In the genomic region with DNA sequence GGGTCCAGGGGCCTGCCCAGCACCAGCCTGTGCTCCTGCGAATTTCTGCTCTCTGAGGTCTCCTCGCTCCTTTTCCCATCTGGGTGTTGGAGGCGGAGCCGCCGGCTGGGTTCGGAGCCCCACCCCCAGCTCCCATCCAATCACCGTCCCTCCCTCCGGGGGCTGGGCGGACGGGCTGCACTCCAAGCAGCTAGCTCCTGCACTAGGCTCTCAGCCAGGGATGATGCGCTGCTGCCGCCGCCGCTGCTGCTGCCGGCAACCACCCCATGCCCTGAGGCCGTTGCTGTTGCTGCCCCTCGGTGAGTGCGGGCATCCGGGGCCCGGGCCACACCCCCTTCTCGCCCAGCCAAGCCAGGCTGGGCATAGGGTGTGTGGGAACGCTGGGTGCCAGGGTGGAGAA, we compare ENCODE assay signal across 9 cellular contexts. TPM values are rescaled to one million over a fixed set of nuclear protein-coding genes. Genes with fewer than 3 reads are reported as not detected.
A peak's percentile ranks its signal among the peaks of the same experiment; 100 is the strongest.
DNase-seq lines count a peak whose midpoint lies in the region; ATAC-seq and TF ChIP-seq lines count a peak whose summit lies in the region.
"Had no signal": no experiment of that assay in that cellular context is flagged by ENCODE, and none has a peak within 500 bp of the region (broad histone marks: within the 10 kb centered on the region; RNA-seq: fewer than 3 reads in every experiment).

A gene (plus strand): TSS at position 202 of the 400 bp plus-strand sequence. CDS start 19 bp downstream, at position 221.

- peak within 1 kb of the TSS; percentile 67 for H3K4me3 Mint-ChIP-seq in GM23338
- no peak within 1 kb of the TSS for H3K4me3 Mint-ChIP-seq in nephron progenitor cell
- no peak within 1 kb of the TSS for H3K4me3 Mint-ChIP-seq in T-helper 2 cell treated with Interferon-gamma antibody and Interleukin-4, amounts not matched to agents 5 μg/mL and 100 μg/mL, for 36 hours

- ATAC-seq in GM23338 (peak; percentile 91), HG03521 (IDR thresholded peaks at IDR 0.05; ENCODE audit: unreplicated experiment) (no peak)

- POLR2A ChIA-PET in RWPE1 (lab: Yijun Ruan, JAX; ENCODE audit: low non-redundant PET) = no interaction called here

- H3K27ac Mint-ChIP-seq in GM23338 (peak within 1 kb of the TSS; percentile 91), nephron progenitor cell (peak within 1 kb of the TSS; percentile 79)
- H3K27ac Mint-ChIP-seq in T-helper 2 cell treated with Interferon-gamma antibody and Interleukin-4, amounts not matched to agents 5 μg/mL and 100 μg/mL, for 36 hours = no peak within 1 kb of the TSS

- DNase-seq in GM23338 (ENCODE audit: low spot score) (peak; percentile 95), RWPE1 (ENCODE audit: low spot score) (peak; percentile 98), fibroblast of peridontal ligament (ENCODE audit: extremely low read depth) (peak; percentile 83), nephron progenitor cell (peak; percentile 91), COLO668 (lab: John Stamatoyannopoulos, UW; ENCODE audit: unreplicated experiment) (no peak)
- DNase-seq in stimulated activated CD8-positive, alpha-beta memory T cell treated with anti-CD3 and anti-CD28 coated beads, Interleukin-4, amount 100 ng/mL, for 48 hours = no peak
- no peak for DNase-seq in T-helper 2 cell treated with Interferon-gamma antibody and Interleukin-4, amounts not matched to agents 5 μg/mL and 100 μg/mL, for 36 hours (ENCODE audit: low spot score)

- H3K4me1 ChIP-seq in GM23338 (ENCODE audit: insufficient read depth) = peaks cover 26% of the 10 kb centered on the region

- H3K4me1 Mint-ChIP-seq in GM23338 = peaks cover 22% of the 10 kb centered on the region
- peaks cover 16% of the 10 kb centered on the region for H3K4me1 Mint-ChIP-seq in nephron progenitor cell
- no peaks in the 10 kb centered on the region for H3K4me1 Mint-ChIP-seq in T-helper 2 cell treated with Interferon-gamma antibody and Interleukin-4, amounts not matched to agents 5 μg/mL and 100 μg/mL, for 36 hours (ENCODE audit: low read depth)

- no peaks in the 10 kb centered on the region for H3K79me2 ChIP-seq in GM23338 (replicated peaks; ENCODE audit: insufficient read depth)

- no peaks in the 10 kb centered on the region; the same call in 1 of the 2 replicates for H4K20me1 ChIP-seq in GM23338 (replicated peaks; ENCODE audit: insufficient read depth)

- H3K4me3 ChIP-seq in GM23338 = peak within 1 kb of the TSS; percentile 55

- H3K9me2 ChIP-seq in GM23338 (ENCODE audit: insufficient read depth) = no peaks in the 10 kb centered on the region

- H3K4me2 ChIP-seq in GM23338 = peak within 1 kb of the TSS; percentile 89

- H3K27me3 Mint-ChIP-seq in GM23338 (ENCODE audit: insufficient read depth, low read depth, poor library complexity) (peaks cover 14% of the 10 kb centered on the region), nephron progenitor cell (ENCODE audit: low read depth, poor library complexity) (no peaks in the 10 kb centered on the region)
- no peaks in the 10 kb centered on the region for H3K27me3 Mint-ChIP-seq in T-helper 2 cell treated with Interferon-gamma antibody and Interleukin-4, amounts not matched to agents 5 μg/mL and 100 μg/mL, for 36 hours (ENCODE audit: low read depth)

- H3K27ac ChIP-seq in GM23338 (ENCODE audit: low read depth) (peak within 1 kb of the TSS; percentile 92), RWPE1 (peak within 1 kb of the TSS; percentile 77)
- H3K27ac ChIP-seq: HL-60 had no signal

- TF ChIP-seq CTCF in GM23338 (conservative IDR thresholded peaks at IDR 0.05; ENCODE audit: low read depth in 2 of 2) (no peak), RWPE1 (conservative IDR thresholded peaks at IDR 0.05; ENCODE audit: low read depth) (no peak), nephron progenitor cell (IDR thresholded peaks at IDR 0.05) (no peak)

- peaks cover 7% of the 10 kb centered on the region; the same call in 1 of the 2 replicates for H3K36me3 ChIP-seq in GM23338 (ENCODE audit: insufficient read depth)

- CTCF ChIA-PET in RWPE1 (lab: Yijun Ruan, JAX) = interaction anchor here (0.6 to 2.6 kb wide), 8 partner anchors 13 to 211 kb away, joined by 3 to 15 read pairs (median 8); a partner anchor contains a TSS

- H3F3A ChIP-seq in GM23338 (replicated peaks; ENCODE audit: low read depth) = peaks cover 26% of the 10 kb centered on the region; the same call in 1 of the 2 replicates

- H3K36me3 Mint-ChIP-seq in GM23338 (ENCODE audit: low read depth) (peaks cover 33% of the 10 kb centered on the region), nephron progenitor cell (ENCODE audit: low read depth) (peaks cover 10% of the 10 kb centered on the region)
- peaks cover 34% of the 10 kb centered on the region for H3K36me3 Mint-ChIP-seq in T-helper 2 cell treated with Interferon-gamma antibody and Interleukin-4, amounts not matched to agents 5 μg/mL and 100 μg/mL, for 36 hours (ENCODE audit: low read depth)

- H3K27me3 ChIP-seq in GM23338 (ENCODE audit: insufficient read depth) = no peaks in the 10 kb centered on the region

- no peak within 1 kb of the TSS for H2AFZ ChIP-seq in GM23338

- no peaks in the 10 kb centered on the region; the same call in 2 of the 3 replicates for H3K9me3 Mint-ChIP-seq in GM23338
- no peaks in the 10 kb centered on the region for H3K9me3 Mint-ChIP-seq in nephron progenitor cell
- H3K9me3 Mint-ChIP-seq in T-helper 2 cell treated with Interferon-gamma antibody and Interleukin-4, amounts not matched to agents 5 μg/mL and 100 μg/mL, for 36 hours = no peaks in the 10 kb centered on the region

TF ChIP-seq in GM23338, 12 proteins besides CTCF, POLR2A, EP300 and RAD21:
- TF ChIP-seq STAT1 (IDR thresholded peaks at IDR 0.05; ENCODE audit: unreplicated experiment) (no peak), POLR2AphosphoS5 (IDR thresholded peaks at IDR 0.05; ENCODE audit: low read depth) (peak; percentile 69), CREB1 (CRISPR knock-in tag; IDR thresholded peaks at IDR 0.05; ENCODE audit: low read depth) (no peak)

RNA-seq across cellular contexts. Expression of the gene that starts here (rescaled TPM):
- 13.8 and 14.0 TPM in 2 replicates for total RNA-seq in GM23338 (2014; rRNA removed; shearing (Covaris generic))
- 26.1 and 33.8 TPM in 2 replicates for polyA plus RNA-seq in GM23338 (2016; fragmentation: Nextera tagmentation; extraction: Ambion mirVana)

Comparison
In these comparisons a context has a peak if more than half of its experiments do, and no peak if none do; other contexts are left out.
1. DNase-seq: peak in GM23338 (single experiment), RWPE1 (single experiment), fibroblast of peridontal ligament (single experiment) and nephron progenitor cell (single experiment); none in COLO668 (single experiment), stimulated activated CD8-positive, alpha-beta memory T cell treated with anti-CD3 and anti-CD28 coated beads, Interleukin-4, amount 100 ng/mL, for 48 hours (single experiment) and T-helper 2 cell treated with Interferon-gamma antibody and Interleukin-4, amounts not matched to agents 5 μg/mL and 100 μg/mL, for 36 hours (single experiment).